Comparison of ENCODE assay signal across 18 cellular contexts in genomic region chr13:37925878-37926473, GRCh38. TPM values are rescaled to one million over a fixed set of nuclear protein-coding genes. Genes with fewer than 3 reads are reported as not detected.
DNase-seq lines count a peak whose midpoint lies in the region; ATAC-seq and TF ChIP-seq lines count a peak whose summit lies in the region.
"Had no signal": no experiment of that assay in that cellular context is flagged by ENCODE, and none has a peak within 500 bp of the region (broad histone marks: within the 10 kb centered on the region; RNA-seq: fewer than 3 reads in every experiment).

No MANE protein-coding gene starts in this region.

- no peaks in the 10 kb centered on the region for H3K27me3 ChIP-seq in right atrium auricular region
- H3K27me3 ChIP-seq in heart right ventricle, result no peaks in the 10 kb centered on the region
- H3K27me3 ChIP-seq in muscle layer of colon (ENCODE audit: control insufficient read depth in 1 of 2, insufficient read depth in 2 of 2, low read length in 2 of 2), result no peaks in the 10 kb centered on the region
- no peaks in the 10 kb centered on the region for H3K27me3 ChIP-seq in uterus
- H3K27me3 ChIP-seq in prostate gland (replicated peaks; ENCODE audit: insufficient read depth), result no peaks in the 10 kb centered on the region
- H3K27me3 ChIP-seq: BLaER1 had no signal

- intact Hi-C loops in Right ventricle myocardium superior (cut with DNase I), result no loop called here
- intact Hi-C loops in heart right ventricle (cut with DNase I), result no loop called here
- intact Hi-C loops in uterus (cut with DNase I; ENCODE audit: low total_unique reads), result no loop called here
- intact Hi-C loops in prostate gland (cut with DNase I), result no loop called here

- H3K4me1 ChIP-seq in right atrium auricular region (no peaks in the 10 kb centered on the region), heart right ventricle (peaks cover 0 to 14% (median 0%) of the 10 kb centered on the region in 9 donors), muscle layer of colon (ENCODE audit: insufficient read depth, low read length) (no peaks in the 10 kb centered on the region), uterus (peaks cover 0 to 3% of the 10 kb centered on the region in 2 donors), prostate gland (replicated peaks) (no peaks in the 10 kb centered on the region)
- H3K4me1 ChIP-seq: BLaER1 had no signal

- H3K9me3 ChIP-seq in right atrium auricular region (no peaks in the 10 kb centered on the region), heart right ventricle (no peaks in the 10 kb centered on the region), muscle layer of colon (ENCODE audit: low read length) (no peaks in the 10 kb centered on the region), uterus (no peaks in the 10 kb centered on the region), prostate gland (no peaks in the 10 kb centered on the region)
- H3K9me3 ChIP-seq: BLaER1 had no signal

- peak; percentile 79 for ATAC-seq in Right ventricle myocardium superior (ENCODE audit: poor library complexity)
- peak in 7 of 8 donors; percentile 62 to 88 (median 82) for ATAC-seq in heart right ventricle
- no peak for ATAC-seq in HG03460 (IDR thresholded peaks at IDR 0.05; ENCODE audit: unreplicated experiment)
- ATAC-seq: HCT116 had no signal

- DNase-seq in Right ventricle myocardium superior (no peak), right atrium auricular region (ENCODE audit: low spot score) (no peak), heart right ventricle (no peak), uterus (peak in 1 of 2 donors; percentile 23), amygdala (lab: John Stamatoyannopoulos, UW) (no peak), prostate gland (ENCODE audit: low spot score) (no peak)
- DNase-seq: 8988T; CD4-positive, alpha-beta memory T cell; DMS79 treated with DMSO at 0.1 percent for 48 hours; GF-D8; GOT3; H7; HFFc6 had no signal

- H3K36me3 ChIP-seq in right atrium auricular region (no peaks in the 10 kb centered on the region), heart right ventricle (no peaks in the 10 kb centered on the region), muscle layer of colon (ENCODE audit: insufficient read depth, low read length) (no peaks in the 10 kb centered on the region), uterus (no peaks in the 10 kb centered on the region), prostate gland (no peaks in the 10 kb centered on the region)
- H3K36me3 ChIP-seq: BLaER1 had no signal

- H3K4me3 ChIP-seq in right atrium auricular region (no peak overlapping the region), heart right ventricle (no peak overlapping the region), muscle layer of colon (ENCODE audit: low read depth in 1 of 2, low read length in 2 of 2) (no peak overlapping the region), uterus (peak overlapping the region in 1 of 2 donors; percentile 7), prostate gland (no peak overlapping the region)
- H3K4me3 ChIP-seq: BLaER1 had no signal

- H3K27ac ChIP-seq in right atrium auricular region (peak overlapping the region in 1 of 2 donors; percentile 17), heart right ventricle (peak overlapping the region in 8 of 10 donors; percentile 3 to 50 (median 32)), muscle layer of colon (ENCODE audit: low read depth, low read length) (peak overlapping the region; percentile 48), uterus (peak overlapping the region; percentile 67 to 73), prostate gland (no peak overlapping the region)
- H3K27ac ChIP-seq: BLaER1 had no signal

- no peak overlapping the region for H3K9ac ChIP-seq in muscle layer of colon (ENCODE audit: low read length)
- H3K9ac ChIP-seq: BLaER1 had no signal

- WGBS in heart right ventricle, 2 donors, result 40 to 51% methylated on average over 7 of the region's 7 CpGs
- 83% methylated on average over 7 of the region's 7 CpGs for WGBS in prostate gland

- TF ChIP-seq POLR2A in uterus (IDR thresholded peaks at IDR 0.05) (no peak), prostate gland (IDR thresholded peaks at IDR 0.05) (no peak)

- TF ChIP-seq CTCF in right atrium auricular region (IDR thresholded peaks at IDR 0.05), result no peak
- TF ChIP-seq CTCF in heart right ventricle (IDR thresholded peaks at IDR 0.05), result no peak
- no peak for TF ChIP-seq CTCF in uterus (IDR thresholded peaks at IDR 0.05)
- TF ChIP-seq CTCF in prostate gland (IDR thresholded peaks at IDR 0.05), result no peak

RNA-seq across cellular contexts. Expression of gene TRPC4, which starts 56.4 kb away (rescaled TPM):
- total RNA-seq in Right ventricle myocardium superior (2.3 TPM), right atrium auricular region (1 to 10 TPM in 1 of 2 donors, under 1 TPM in 1; 0.48 to 1.7 TPM), heart right ventricle (1 to 10 TPM in 6 of 10 donors, under 1 TPM in 3, not detected in 1; 0.33 to 3.9 (median 1.2) TPM), uterus (10 to 100 TPM in 3 of 4 donors, 1 to 10 TPM in 1; 2.4 to 13.4 (median 12.9) TPM), prostate gland (1 to 10 TPM; 2.4 to 4.0 TPM)
- under 1 TPM; 0.26 to 0.80 TPM for polyA plus RNA-seq in heart right ventricle
- total RNA-seq: CD4-positive, alpha-beta memory T cell had no signal
- polyA plus RNA-seq: CD14-positive monocyte; CD4-positive, alpha-beta memory T cell had no signal

Comparison
In these comparisons a context has a peak if more than half of its experiments do, and no peak if none do; other contexts are left out.
1. H3K27ac ChIP-seq: peak in heart right ventricle (8 of 10), muscle layer of colon (single experiment) and uterus (2 of 2); none in prostate gland (0 of 2).